Comparison of ENCODE assay signal across 22 cellular contexts in genomic region chr16:49443576-49443975, GRCh38.
"Had no signal": no experiment of that assay in that cellular context is flagged by ENCODE, and none has a peak within 500 bp of the region (broad histone marks: within the 10 kb centered on the region; RNA-seq: fewer than 3 reads in every experiment).

No MANE protein-coding gene starts in this region.

- ATAC-seq: activated CD4-positive, CD25-positive, alpha-beta regulatory T cell treated with anti-CD3 and anti-CD28 coated beads, Interleukin-2, amount 50 U/mL, for 24 hours; activated naive CD4-positive, alpha-beta T cell treated with anti-CD3 and anti-CD28 coated beads, Interleukin-2, amount 50 U/mL, for 72 hours; left ventricle myocardium superior; mucosa of descending colon; stimulated activated naive CD8-positive, alpha-beta T cell treated with anti-CD3 and anti-CD28 coated beads, Interleukin-15, Interleukin-2, amounts not matched to agents 100 U/mL and 50 U/mL, for 24 hours had no signal

- H3K27ac ChIP-seq: adrenal gland, cardiac muscle cell, colonic mucosa, right lobe of liver, thoracic aorta, WERI-Rb-1 had no signal

- DNase-seq: activated CD4-positive, alpha-beta T cell treated with anti-CD3 and anti-CD28 coated beads for 48 hours; activated CD4-positive, alpha-beta T cell treated with anti-CD3 and anti-CD28 coated beads, Interleukin-2, amount 50 U/mL, for 48 hours; activated CD8-positive, alpha-beta memory T cell treated with anti-CD3 and anti-CD28 coated beads for 24 hours; activated gamma-delta T cell treated with Interleukin-2 at 50 U/mL for 16 hours; adrenal gland; cerebellar nuclear complex; colonic mucosa; effector CD8-positive, alpha-beta T cell; islet precursor cell; left ventricle myocardium superior; mucosa of descending colon; right lobe of liver; stimulated activated CD4-positive, alpha-beta T cell treated with anti-CD3 and anti-CD28 coated beads, Interleukin-12 subunit alpha, Interleukin-12 subunit beta, amount 100 ng/mL, for 4 hours; stimulated activated CD4-positive, alpha-beta T cell treated with anti-CD3 and anti-CD28 coated beads, Interleukin-4, amount 100 ng/mL, for 1 hour; stimulated activated naive CD8-positive, alpha-beta T cell treated with anti-CD3 and anti-CD28 coated beads, Interleukin-15, Interleukin-2, amounts not matched to agents 100 U/mL and 50 U/mL, for 24 hours; T-helper 9 cell; upper lobe of left lung; WERI-Rb-1 had no signal

- H3K27me3 ChIP-seq: adrenal gland, cardiac muscle cell, colonic mucosa, right lobe of liver, upper lobe of left lung had no signal

- H3K4me1 ChIP-seq: adrenal gland, colonic mucosa, right lobe of liver had no signal

- H3K9me3 ChIP-seq: adrenal gland, colonic mucosa, mucosa of descending colon, right lobe of liver, thoracic aorta, upper lobe of left lung had no signal

- H3K4me3 ChIP-seq: adrenal gland, cardiac muscle cell, colonic mucosa, mucosa of descending colon, right lobe of liver, thoracic aorta, upper lobe of left lung had no signal

- H3K36me3 ChIP-seq: adrenal gland, cardiac muscle cell, colonic mucosa, right lobe of liver, thoracic aorta, upper lobe of left lung, WERI-Rb-1 had no signal
